In the genomic region with DNA sequence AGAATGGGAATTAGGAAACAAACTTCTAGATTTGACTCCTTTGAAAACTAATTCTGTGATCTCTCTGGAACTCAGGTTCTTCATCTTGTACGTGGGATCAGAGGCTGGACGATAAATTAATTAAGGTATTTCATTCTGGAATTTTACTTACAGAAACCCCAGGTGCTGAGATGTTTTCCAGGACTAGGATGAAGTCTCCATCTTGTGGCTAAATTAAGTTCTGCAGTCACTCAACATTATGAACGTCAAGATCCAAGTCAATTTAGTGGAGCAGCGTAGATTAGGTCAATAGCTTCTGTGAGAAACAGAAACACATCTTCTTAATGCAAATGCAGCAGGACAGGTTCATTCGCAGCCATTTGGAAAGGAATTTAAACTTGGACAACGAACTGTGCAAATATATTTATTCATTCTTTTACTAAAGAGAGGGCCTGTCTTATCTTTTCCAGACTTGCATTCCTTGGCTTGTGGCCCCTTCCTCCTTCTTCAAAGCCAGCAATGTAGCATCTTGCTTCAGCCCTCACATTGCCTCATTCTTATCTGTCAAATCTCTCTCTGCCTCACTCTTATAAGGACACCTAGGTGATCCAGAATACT, we compare ENCODE assay signal across 8 cellular contexts. TPM values are rescaled to one million over a fixed set of nuclear protein-coding genes. Genes with fewer than 3 reads are reported as not detected.
DNase-seq lines count a peak whose midpoint lies in the region; ATAC-seq and TF ChIP-seq lines count a peak whose summit lies in the region.

No MANE protein-coding gene starts in this region.

- H3K9me3 ChIP-seq in BE2C (no peaks in the 10 kb centered on the region), breast epithelium (no peaks in the 10 kb centered on the region), left lung (no peaks in the 10 kb centered on the region)

- intact Hi-C loops in breast epithelium (cut with DNase I; ENCODE audit: low total_unique reads) (no loop called here), left lung (cut with DNase I) (loop anchor here in 1 of 2 donors (5.0 kb wide), 1 partner anchor 128 kb away; no protein-coding TSS in a partner anchor)

- TF ChIP-seq CTCF in BE2C (IDR thresholded peaks at IDR 0.05; ENCODE audit: low read depth, low read length) (peak; percentile 85), breast epithelium (IDR thresholded peaks at IDR 0.05) (peak; percentile 64 to 87 (median 81)), left lung (IDR thresholded peaks at IDR 0.05) (peak; percentile 65 to 79)

- DNase-seq in BE2C (no peak), GM19238 (ENCODE audit: insufficient read length, low spot score) (peak; percentile 10), NCI-H524 treated with DMSO at 0.1 percent for 48 hours (lab: John Stamatoyannopoulos, UW) (peak; percentile 11), breast epithelium (ENCODE audit: low spot score in 2 of 2) (no peak), left lung (no peak), GOT3 (lab: John Stamatoyannopoulos, UW) (no peak)
- no peak for DNase-seq in stimulated activated CD4-positive, alpha-beta T cell treated with anti-CD3 and anti-CD28 coated beads, Interleukin-2, amount 100 ng/mL, for 24 hours

- H3K27me3 ChIP-seq in BE2C (peaks cover 9% of the 10 kb centered on the region; the same call in 1 of the 2 replicates), breast epithelium (no peaks in the 10 kb centered on the region), left lung (no peaks in the 10 kb centered on the region)

- no peaks in the 10 kb centered on the region for H3K36me3 ChIP-seq in BE2C
- no peaks in the 10 kb centered on the region for H3K36me3 ChIP-seq in breast epithelium
- H3K36me3 ChIP-seq in left lung, result no peaks in the 10 kb centered on the region

- H3K4me1 ChIP-seq in BE2C (no peaks in the 10 kb centered on the region), breast epithelium (no peaks in the 10 kb centered on the region), left lung (no peaks in the 10 kb centered on the region)

- TF ChIP-seq POLR2A in breast epithelium (IDR thresholded peaks at IDR 0.05), result no peak

- peak; percentile 75 for ATAC-seq in left lung
- no peak for ATAC-seq in GM21390 (IDR thresholded peaks at IDR 0.05; ENCODE audit: unreplicated experiment)

- H3K4me3 ChIP-seq in BE2C (ENCODE audit: low read depth, low read length), result no peak overlapping the region
- no peak overlapping the region for H3K4me3 ChIP-seq in breast epithelium
- H3K4me3 ChIP-seq in left lung, result no peak overlapping the region

- H3K27ac ChIP-seq in breast epithelium (no peak overlapping the region), left lung (no peak overlapping the region)

RNA-seq across cellular contexts. Expression of a gene that starts 26.7 kb away (rescaled TPM):
- polyA plus RNA-seq in BE2C (2012; ENCODE audit: insufficient read depth, insufficient read length, low read depth), result not detected
- total RNA-seq in breast epithelium (1 to 10 TPM in 1 of 3 donors, under 1 TPM in 1, not detected in 1; 0.15 to 1.6 TPM), left lung (not detected)

Comparison
In these comparisons a context has a peak if more than half of its experiments do, and no peak if none do; other contexts are left out.
1. DNase-seq: peak in GM19238 (single experiment) and NCI-H524 treated with DMSO at 0.1 percent for 48 hours (single experiment); none in BE2C (single experiment), breast epithelium (0 of 2), left lung (0 of 2), GOT3 (single experiment) and stimulated activated CD4-positive, alpha-beta T cell treated with anti-CD3 and anti-CD28 coated beads, Interleukin-2, amount 100 ng/mL, for 24 hours (0 of 2).
2. Peak in every context shown above with its lines, with median percentiles within 50 percentile points of each other: CTCF ChIP-seq.